In genomic region chr6:138774370-138774769, GRCh38 we compare ENCODE assay signal across 8 cellular contexts. TPM values are rescaled to one million over a fixed set of nuclear protein-coding genes. Genes with fewer than 3 reads are reported as not detected.
A peak's percentile ranks its signal among the peaks of the same experiment; 100 is the strongest.
DNase-seq lines count a peak whose midpoint lies in the region; ATAC-seq and TF ChIP-seq lines count a peak whose summit lies in the region.

No MANE protein-coding gene starts in this region.

- intact Hi-C loops in Right ventricle myocardium superior (cut with DNase I) (no loop called here), Right ventricle myocardium inferior (cut with DNase I) (no loop called here), vagina (cut with DNase I) (no loop called here)

- H3K4me3 ChIP-seq in mononuclear cell (ENCODE audit: low read length), result peak overlapping the region; percentile 83
- H3K4me3 ChIP-seq in vagina, result peak overlapping the region; percentile 72 to 89

- TF ChIP-seq POLR2A in vagina (IDR thresholded peaks at IDR 0.05), result no peak

- ATAC-seq in Right ventricle myocardium superior (ENCODE audit: poor library complexity) (peak; percentile 23), Right ventricle myocardium inferior (no peak), GM21528 (IDR thresholded peaks at IDR 0.05; ENCODE audit: low FRiP score, unreplicated experiment) (no peak)

- DNase-seq in Right ventricle myocardium superior (no peak), Right ventricle myocardium inferior (ENCODE audit: missing footprints) (no peak), chondrocyte (ENCODE audit: low spot score) (no peak), vagina (ENCODE audit: extremely low spot score in 2 of 2) (no peak), NK-92 (lab: John Stamatoyannopoulos, UW; ENCODE audit: unreplicated experiment) (no peak), CD1c-positive myeloid dendritic cell (ENCODE audit: extremely low spot score) (no peak)

- H3K36me3 Mint-ChIP-seq in chondrocyte (ENCODE audit: low read depth), result peaks cover 4% of the 10 kb centered on the region

- H3K27me3 ChIP-seq in mononuclear cell (ENCODE audit: insufficient read depth, low read length), result no peaks in the 10 kb centered on the region
- H3K27me3 ChIP-seq in vagina, result no peaks in the 10 kb centered on the region

- no peaks in the 10 kb centered on the region for H3K9me3 ChIP-seq in mononuclear cell (ENCODE audit: low read depth, low read length)
- H3K9me3 ChIP-seq in vagina, result no peaks in the 10 kb centered on the region

- H3K27ac Mint-ChIP-seq in chondrocyte (ENCODE audit: unreplicated experiment), result peak overlapping the region; percentile 100

- peaks cover 16% of the 10 kb centered on the region for H3K4me1 Mint-ChIP-seq in chondrocyte (ENCODE audit: low read depth)

- H3K27me3 Mint-ChIP-seq in chondrocyte (ENCODE audit: low read depth), result no peaks in the 10 kb centered on the region

- peaks cover 14% of the 10 kb centered on the region for H3K4me1 ChIP-seq in mononuclear cell (ENCODE audit: insufficient read depth, low read length)
- peaks cover 26% of the 10 kb centered on the region for H3K4me1 ChIP-seq in vagina

- peak overlapping the region; percentile 99 for H3K4me3 Mint-ChIP-seq in chondrocyte (ENCODE audit: unreplicated experiment)

- H3K27ac ChIP-seq in vagina, result no peak overlapping the region

- peaks cover 0 to 9% of the 10 kb centered on the region in 2 donors for H3K36me3 ChIP-seq in vagina

- no peaks in the 10 kb centered on the region for H3K9me3 Mint-ChIP-seq in chondrocyte (ENCODE audit: low read depth)

- no peak for TF ChIP-seq CTCF in chondrocyte (IDR thresholded peaks at IDR 0.05)
- no peak for TF ChIP-seq CTCF in vagina (IDR thresholded peaks at IDR 0.05)

RNA-seq across cellular contexts. Expression of gene CCDC28A, which starts 0.8 kb away (rescaled TPM):
- 6.8 TPM for total RNA-seq in Right ventricle myocardium superior
- total RNA-seq in Right ventricle myocardium inferior, result 9.2 TPM
- total RNA-seq in chondrocyte, result 6.2 to 7.1 TPM (median 6.4 TPM) in 3 replicates
- 22.7 TPM for total RNA-seq in mononuclear cell
- total RNA-seq in vagina, result 11.0 TPM

RNA-seq across cellular contexts. Expression of gene ECT2L, which starts 21.5 kb away (rescaled TPM):
- total RNA-seq in Right ventricle myocardium superior (0.70 TPM), Right ventricle myocardium inferior (1.1 TPM), chondrocyte (not detected in 3 replicates), mononuclear cell (not detected), vagina (not detected)
